In the genomic region with DNA sequence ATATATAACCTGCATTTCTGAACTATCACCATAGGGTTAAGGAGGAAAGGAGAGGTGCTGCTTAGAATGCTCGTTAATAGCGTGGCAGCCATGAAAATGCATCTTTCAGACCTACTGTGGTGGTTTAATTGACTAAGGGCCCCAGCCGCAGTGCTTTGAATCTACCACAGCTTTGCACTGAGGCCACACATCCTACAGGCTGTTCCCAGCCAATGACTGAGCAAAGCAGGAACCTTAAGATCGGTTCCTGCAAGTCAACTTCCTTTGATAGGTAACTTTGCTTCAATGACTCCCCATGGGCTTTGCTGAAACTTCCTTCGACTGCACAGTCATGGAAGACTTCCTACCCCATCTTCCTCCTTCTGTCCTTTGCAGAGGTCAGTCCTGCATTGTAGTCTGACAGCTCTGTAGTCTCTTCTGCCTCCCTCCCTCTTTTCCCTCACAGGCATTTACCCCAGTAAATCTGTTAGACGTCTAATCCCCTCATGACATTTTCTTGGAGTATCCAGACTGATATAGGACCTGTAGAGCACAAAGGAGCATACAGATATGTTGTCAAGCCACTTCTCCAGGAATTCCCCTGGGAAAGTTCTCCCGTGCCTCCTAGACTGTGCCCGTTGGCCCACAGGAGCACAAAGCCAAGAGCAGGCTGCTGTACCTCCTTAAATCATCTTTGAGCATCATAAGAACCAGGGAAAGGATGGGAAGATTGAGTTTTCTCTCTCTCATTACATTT, we compare ENCODE assay signal across 15 cellular contexts. TPM values are rescaled to one million over a fixed set of nuclear protein-coding genes. Genes with fewer than 3 reads are reported as not detected.
DNase-seq lines count a peak whose midpoint lies in the region; ATAC-seq and TF ChIP-seq lines count a peak whose summit lies in the region.
"Had no signal": no experiment of that assay in that cellular context is flagged by ENCODE, and none has a peak within 500 bp of the region (broad histone marks: within the 10 kb centered on the region; RNA-seq: fewer than 3 reads in every experiment).

No MANE protein-coding gene starts in this region.

- H2AFZ ChIP-seq in osteoblast (ENCODE audit: low read length), result no peak overlapping the region

- peak; percentile 33 for DNase-seq in activated naive CD4-positive, alpha-beta T cell treated with Interleukin-2 at 50 U/mL for 16 hours
- DNase-seq in activated naive CD4-positive, alpha-beta T cell (lab: John Stamatoyannopoulos, UW), result no peak
- peak; percentile 31 for DNase-seq in SKM-1 treated with dmso at 0.1 percent for 144 hours (lab: John Stamatoyannopoulos, UW; ENCODE audit: unreplicated experiment)
- no peak for DNase-seq in activated naive CD8-positive, alpha-beta T cell treated with anti-CD3 and anti-CD28 coated beads, Interleukin-2, amount 10 ng/mL, durations not matched to agents 7 days and 5 days
- no peak for DNase-seq in stimulated activated naive B cell treated with anti-CD40 and anti-IgM and Interleukin-4, amounts not matched to agents 10 μg/mL and 1 μg/mL and 100 μg/mL, for 72 hours
- no peak for DNase-seq in NCI-H1048 (lab: John Stamatoyannopoulos, UW)
- DNase-seq in osteoblast (ENCODE audit: insufficient read length, low spot score, missing footprints), result no peak
- DNase-seq in nephron progenitor cell, result no peak
- DNase-seq: caudate nucleus, foreskin keratinocyte, MG63, nucleus accumbens, SJCRH30 had no signal

- ATAC-seq in activated naive CD8-positive, alpha-beta T cell treated with anti-CD3 and anti-CD28 coated beads, Interleukin-2, amount 10 ng/mL, durations not matched to agents 7 days and 5 days (ENCODE audit: low read depth), result no peak
- ATAC-seq in stimulated activated naive B cell treated with anti-CD40 and anti-IgM and Interleukin-4, amounts not matched to agents 10 μg/mL and 1 μg/mL and 100 μg/mL, for 72 hours (replicated peaks), result no peak
- ATAC-seq: foreskin keratinocyte had no signal

- peaks cover 25% of the 10 kb centered on the region for H3K4me1 ChIP-seq in osteoblast (ENCODE audit: insufficient read depth, low read length)
- H3K4me1 ChIP-seq: SJCRH30 had no signal

- H3K27me3 ChIP-seq in osteoblast (ENCODE audit: insufficient read depth, low read length), result no peaks in the 10 kb centered on the region
- H3K27me3 ChIP-seq: MG63, SJCRH30, tibial nerve had no signal

- H3K4me3 Mint-ChIP-seq in activated naive CD8-positive, alpha-beta T cell treated with anti-CD3 and anti-CD28 coated beads, Interleukin-2, amount 10 ng/mL, durations not matched to agents 7 days and 5 days, result no peak overlapping the region
- peak overlapping the region in 1 of 2 donors; percentile 1 for H3K4me3 Mint-ChIP-seq in stimulated activated naive B cell treated with anti-CD40 and anti-IgM and Interleukin-4, amounts not matched to agents 10 μg/mL and 1 μg/mL and 100 μg/mL, for 72 hours
- no peak overlapping the region for H3K4me3 Mint-ChIP-seq in nephron progenitor cell

- H3K27ac Mint-ChIP-seq in activated naive CD8-positive, alpha-beta T cell treated with anti-CD3 and anti-CD28 coated beads, Interleukin-2, amount 10 ng/mL, durations not matched to agents 7 days and 5 days, result peak overlapping the region; percentile 17
- H3K27ac Mint-ChIP-seq in stimulated activated naive B cell treated with anti-CD40 and anti-IgM and Interleukin-4, amounts not matched to agents 10 μg/mL and 1 μg/mL and 100 μg/mL, for 72 hours, result peak overlapping the region; percentile 32
- H3K27ac Mint-ChIP-seq in nephron progenitor cell, result no peak overlapping the region

- no peak for TF ChIP-seq CTCF in osteoblast (IDR thresholded peaks at IDR 0.05; ENCODE audit: extremely low read depth, low read depth, low read length)
- TF ChIP-seq CTCF in nephron progenitor cell (IDR thresholded peaks at IDR 0.05), result no peak

- no peaks in the 10 kb centered on the region for H3K79me2 ChIP-seq in osteoblast (ENCODE audit: insufficient read depth, low read length)

- no peak overlapping the region for H3K4me2 ChIP-seq in osteoblast (ENCODE audit: insufficient read depth, low read length)

- H4K20me1 ChIP-seq in osteoblast (ENCODE audit: insufficient read depth, low read length), result no peaks in the 10 kb centered on the region

- peaks cover 3% of the 10 kb centered on the region for H3K9me3 Mint-ChIP-seq in activated naive CD8-positive, alpha-beta T cell treated with anti-CD3 and anti-CD28 coated beads, Interleukin-2, amount 10 ng/mL, durations not matched to agents 7 days and 5 days
- peaks cover 2 to 3% of the 10 kb centered on the region in 2 donors for H3K9me3 Mint-ChIP-seq in stimulated activated naive B cell treated with anti-CD40 and anti-IgM and Interleukin-4, amounts not matched to agents 10 μg/mL and 1 μg/mL and 100 μg/mL, for 72 hours
- H3K9me3 Mint-ChIP-seq in nephron progenitor cell, result peaks cover 4% of the 10 kb centered on the region

- H3K4me1 Mint-ChIP-seq in activated naive CD8-positive, alpha-beta T cell treated with anti-CD3 and anti-CD28 coated beads, Interleukin-2, amount 10 ng/mL, durations not matched to agents 7 days and 5 days, result peaks cover 31% of the 10 kb centered on the region
- peaks cover 47 to 60% of the 10 kb centered on the region in 2 donors for H3K4me1 Mint-ChIP-seq in stimulated activated naive B cell treated with anti-CD40 and anti-IgM and Interleukin-4, amounts not matched to agents 10 μg/mL and 1 μg/mL and 100 μg/mL, for 72 hours
- peaks cover 10% of the 10 kb centered on the region for H3K4me1 Mint-ChIP-seq in nephron progenitor cell

- no peaks in the 10 kb centered on the region for H3K27me3 Mint-ChIP-seq in activated naive CD8-positive, alpha-beta T cell treated with anti-CD3 and anti-CD28 coated beads, Interleukin-2, amount 10 ng/mL, durations not matched to agents 7 days and 5 days
- no peaks in the 10 kb centered on the region for H3K27me3 Mint-ChIP-seq in stimulated activated naive B cell treated with anti-CD40 and anti-IgM and Interleukin-4, amounts not matched to agents 10 μg/mL and 1 μg/mL and 100 μg/mL, for 72 hours
- H3K27me3 Mint-ChIP-seq in nephron progenitor cell (ENCODE audit: low read depth, poor library complexity), result peaks cover 14% of the 10 kb centered on the region

- no peaks in the 10 kb centered on the region for H3K9me3 ChIP-seq in osteoblast (ENCODE audit: low read depth, low read length)
- H3K9me3 ChIP-seq: MG63, SJCRH30, tibial nerve had no signal

- H3K27ac ChIP-seq in osteoblast (ENCODE audit: low read depth, low read length), result no peak overlapping the region
- H3K27ac ChIP-seq: foreskin keratinocyte, SJCRH30, tibial nerve, VCaP had no signal

- H3K36me3 Mint-ChIP-seq in activated naive CD8-positive, alpha-beta T cell treated with anti-CD3 and anti-CD28 coated beads, Interleukin-2, amount 10 ng/mL, durations not matched to agents 7 days and 5 days, result peaks cover 8% of the 10 kb centered on the region
- H3K36me3 Mint-ChIP-seq in stimulated activated naive B cell treated with anti-CD40 and anti-IgM and Interleukin-4, amounts not matched to agents 10 μg/mL and 1 μg/mL and 100 μg/mL, for 72 hours, result peaks cover 12 to 18% of the 10 kb centered on the region in 2 donors
- H3K36me3 Mint-ChIP-seq in nephron progenitor cell (ENCODE audit: low read depth), result no peaks in the 10 kb centered on the region

- POLR2A ChIA-PET in activated naive CD8-positive, alpha-beta T cell treated with anti-CD3 and anti-CD28 coated beads, Interleukin-2, amount 10 ng/mL, durations not matched to agents 7 days and 5 days (lab: Charles Lee), result interaction anchor here (0.6 kb wide), 1 partner anchor 48 kb away, joined by 3 read pairs; no protein-coding TSS in a partner anchor

- no peak overlapping the region for H3K4me3 ChIP-seq in osteoblast (ENCODE audit: insufficient read depth, low read length)
- H3K4me3 ChIP-seq: MG63, SJCRH30, tibial nerve had no signal

- no peaks in the 10 kb centered on the region for H3K36me3 ChIP-seq in osteoblast (ENCODE audit: insufficient read depth, low read length)
- H3K36me3 ChIP-seq: MG63, SJCRH30, tibial nerve had no signal

RNA-seq across cellular contexts. Expression of a gene that starts 2.6 kb away (rescaled TPM):
- 10 to 100 TPM; 33.6 to 34.6 TPM for total RNA-seq in activated naive CD8-positive, alpha-beta T cell treated with anti-CD3 and anti-CD28 coated beads, Interleukin-2, amount 10 ng/mL, durations not matched to agents 7 days and 5 days
- total RNA-seq in osteoblast, result 0.29 TPM in 1 of 2 replicates, not detected in the other
- total RNA-seq: foreskin keratinocyte, SJCRH30 had no signal

Comparison
In these comparisons a context has a peak if more than half of its experiments do, and no peak if none do; other contexts are left out.
1. DNase-seq: peak in activated naive CD4-positive, alpha-beta T cell treated with Interleukin-2 at 50 U/mL for 16 hours (single experiment) and SKM-1 treated with dmso at 0.1 percent for 144 hours (single experiment); none in activated naive CD4-positive, alpha-beta T cell (0 of 4), activated naive CD8-positive, alpha-beta T cell treated with anti-CD3 and anti-CD28 coated beads, Interleukin-2, amount 10 ng/mL, durations not matched to agents 7 days and 5 days (single experiment), stimulated activated naive B cell treated with anti-CD40 and anti-IgM and Interleukin-4, amounts not matched to agents 10 μg/mL and 1 μg/mL and 100 μg/mL, for 72 hours (single experiment), NCI-H1048 (single experiment), osteoblast (single experiment) and nephron progenitor cell (single experiment).
2. RNA of a gene that starts 2.6 kb away (total RNA-seq): 33.6 to 34.6 TPM in activated naive CD8-positive, alpha-beta T cell treated with anti-CD3 and anti-CD28 coated beads, Interleukin-2, amount 10 ng/mL, durations not matched to agents 7 days and 5 days; 0.29 TPM in osteoblast; every median in the first group is over 10 times any median in the second.